8 cellular contexts compared by ENCODE assay signal in the genomic region with DNA sequence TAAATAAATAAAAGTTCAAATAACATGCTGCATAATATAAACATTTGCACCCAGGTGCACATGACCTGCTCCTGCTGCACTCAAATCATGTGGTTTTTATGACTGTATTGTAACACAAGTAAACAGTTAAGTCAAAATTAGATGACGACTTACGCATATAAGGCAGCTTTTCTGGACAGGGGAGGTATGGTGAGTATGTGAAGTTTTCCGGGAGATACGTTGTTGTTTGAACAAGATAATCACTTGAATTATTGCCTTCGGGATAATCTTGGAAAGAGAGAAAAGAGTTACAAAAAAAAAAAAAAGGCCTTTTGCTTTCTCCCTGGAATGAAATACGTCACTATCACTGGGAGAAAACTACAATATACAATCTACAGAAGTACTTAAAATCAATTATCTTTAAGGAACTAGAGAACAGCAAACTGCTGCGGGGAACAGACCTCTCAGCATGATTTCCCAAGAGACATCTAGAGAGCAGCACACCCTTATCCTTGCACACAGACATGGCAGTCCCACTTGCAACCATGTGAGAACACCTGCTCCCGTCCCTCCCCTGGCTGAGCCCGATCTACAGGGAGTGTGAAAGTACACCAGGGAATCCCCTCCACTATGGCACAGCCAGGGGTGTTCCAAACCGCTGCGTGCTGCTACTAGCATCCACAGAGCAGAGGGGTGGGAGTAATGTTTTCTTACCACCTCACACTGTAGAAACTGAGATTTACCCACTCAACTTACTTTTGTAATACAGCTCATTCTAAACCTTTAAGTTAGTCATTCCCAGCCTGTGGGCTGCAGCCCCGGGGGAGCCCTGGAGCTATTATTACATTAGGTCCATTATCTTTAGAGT. TPM values are rescaled to one million over a fixed set of nuclear protein-coding genes. Genes with fewer than 3 reads are reported as not detected.
DNase-seq lines count a peak whose midpoint lies in the region; ATAC-seq and TF ChIP-seq lines count a peak whose summit lies in the region.

No MANE protein-coding gene starts in this region.

- no peaks in the 10 kb centered on the region for H3K9me3 ChIP-seq in BLaER1 treated with 17β-estradiol and CSF1 and Interleukin-3, amounts not matched to agents 10 nM and 100 nM (replicated peaks in 1 of 11)
- no peaks in the 10 kb centered on the region for H3K9me3 ChIP-seq in gastrocnemius medialis

- H3K9ac ChIP-seq in BLaER1 treated with 17β-estradiol and CSF1 and Interleukin-3, amounts not matched to agents 10 nM and 100 nM = peak overlapping the region in 3 of 11 experiments; percentile 19 to 45 (median 34); a peak in 2 of 22 replicates

- H4K20me1 ChIP-seq in BLaER1 treated with 17β-estradiol and CSF1 and Interleukin-3, amounts not matched to agents 10 nM and 100 nM = no peaks in the 10 kb centered on the region

- H3K4me1 ChIP-seq in BLaER1 treated with 17β-estradiol and CSF1 and Interleukin-3, amounts not matched to agents 10 nM and 100 nM = peaks cover 22 to 39% (median 31%) of the 10 kb centered on the region in 10 experiments
- H3K4me1 ChIP-seq in gastrocnemius medialis = peaks cover 4 to 7% of the 10 kb centered on the region in 2 donors

- ATAC-seq in GM19043 (IDR thresholded peaks at IDR 0.05; ENCODE audit: low read depth, unreplicated experiment) (peak; percentile 70), HG03103 (IDR thresholded peaks at IDR 0.05; ENCODE audit: low read depth, unreplicated experiment) (peak; percentile 65), gastrocnemius medialis (peak; percentile 86 to 91)

- H3K4me2 ChIP-seq in BLaER1 treated with 17β-estradiol and CSF1 and Interleukin-3, amounts not matched to agents 10 nM and 100 nM = peak overlapping the region; percentile 64 to 80 (median 73)

- no peak for TF ChIP-seq POLR2A in gastrocnemius medialis (IDR thresholded peaks at IDR 0.05)

- no peaks in the 10 kb centered on the region for H3K36me3 ChIP-seq in BLaER1 treated with 17β-estradiol and CSF1 and Interleukin-3, amounts not matched to agents 10 nM and 100 nM
- H3K36me3 ChIP-seq in gastrocnemius medialis = no peaks in the 10 kb centered on the region

- no peak for TF ChIP-seq CTCF in gastrocnemius medialis (IDR thresholded peaks at IDR 0.05 in 4 of 5, conservative IDR thresholded peaks at IDR 0.05 in 1 of 5)

- DNase-seq in NCI-H82 treated with DMSO at 0.1 percent for 48 hours (lab: John Stamatoyannopoulos, UW; ENCODE audit: unreplicated experiment) = peak; percentile 50
- DNase-seq in gastrocnemius medialis = peak; percentile 38 to 59
- no peak for DNase-seq in mucosa of gallbladder (ENCODE audit: low spot score)
- DNase-seq in DMS114 treated with DMSO at 0.1 percent for 48 hours (lab: John Stamatoyannopoulos, UW; ENCODE audit: unreplicated experiment) = no peak
- no peak for DNase-seq in cerebellum (ENCODE audit: low spot score)

- in situ Hi-C loops in gastrocnemius medialis (cut with MboI; ENCODE audit: low sequenced_read_pairs in 4 of 4) = no loop called here

- H3K27me3 ChIP-seq in BLaER1 treated with 17β-estradiol and CSF1 and Interleukin-3, amounts not matched to agents 10 nM and 100 nM = no peaks in the 10 kb centered on the region
- no peaks in the 10 kb centered on the region for H3K27me3 ChIP-seq in gastrocnemius medialis

- intact Hi-C loops in gastrocnemius medialis (cut with DNase I; ENCODE audit: low total_unique reads) = no loop called here

- peak overlapping the region in 6 of 11 experiments; percentile 4 to 63 (median 46); a peak in 9 of 22 replicates for H3K27ac ChIP-seq in BLaER1 treated with 17β-estradiol and CSF1 and Interleukin-3, amounts not matched to agents 10 nM and 100 nM
- H3K27ac ChIP-seq in gastrocnemius medialis = peak overlapping the region; percentile 23 to 60 (median 55)

- H3K4me3 ChIP-seq in BLaER1 treated with 17β-estradiol and CSF1 and Interleukin-3, amounts not matched to agents 10 nM and 100 nM = no peak overlapping the region
- peak overlapping the region in 1 of 4 donors; percentile 5 for H3K4me3 ChIP-seq in gastrocnemius medialis

RNA-seq across cellular contexts. Expression of a gene that starts 26.3 kb away (rescaled TPM):
- total RNA-seq in gastrocnemius medialis = 1 to 10 TPM in 3 of 4 donors, under 1 TPM in 1; 0.85 to 2.9 (median 1.9) TPM
- 16.9 TPM for total RNA-seq in mucosa of gallbladder
- 18.0 TPM for total RNA-seq in cerebellum

Comparison
In these comparisons a context has a peak if more than half of its experiments do, and no peak if none do; other contexts are left out.
1. DNase-seq: peak in NCI-H82 treated with DMSO at 0.1 percent for 48 hours (single experiment) and gastrocnemius medialis (2 of 2); none in mucosa of gallbladder (single experiment), DMS114 treated with DMSO at 0.1 percent for 48 hours (single experiment) and cerebellum (single experiment).
2. Peak in every context shown above with its lines, with median percentiles within 50 percentile points of each other: ATAC-seq.